8 cellular contexts compared by ENCODE assay signal in the genomic region with DNA sequence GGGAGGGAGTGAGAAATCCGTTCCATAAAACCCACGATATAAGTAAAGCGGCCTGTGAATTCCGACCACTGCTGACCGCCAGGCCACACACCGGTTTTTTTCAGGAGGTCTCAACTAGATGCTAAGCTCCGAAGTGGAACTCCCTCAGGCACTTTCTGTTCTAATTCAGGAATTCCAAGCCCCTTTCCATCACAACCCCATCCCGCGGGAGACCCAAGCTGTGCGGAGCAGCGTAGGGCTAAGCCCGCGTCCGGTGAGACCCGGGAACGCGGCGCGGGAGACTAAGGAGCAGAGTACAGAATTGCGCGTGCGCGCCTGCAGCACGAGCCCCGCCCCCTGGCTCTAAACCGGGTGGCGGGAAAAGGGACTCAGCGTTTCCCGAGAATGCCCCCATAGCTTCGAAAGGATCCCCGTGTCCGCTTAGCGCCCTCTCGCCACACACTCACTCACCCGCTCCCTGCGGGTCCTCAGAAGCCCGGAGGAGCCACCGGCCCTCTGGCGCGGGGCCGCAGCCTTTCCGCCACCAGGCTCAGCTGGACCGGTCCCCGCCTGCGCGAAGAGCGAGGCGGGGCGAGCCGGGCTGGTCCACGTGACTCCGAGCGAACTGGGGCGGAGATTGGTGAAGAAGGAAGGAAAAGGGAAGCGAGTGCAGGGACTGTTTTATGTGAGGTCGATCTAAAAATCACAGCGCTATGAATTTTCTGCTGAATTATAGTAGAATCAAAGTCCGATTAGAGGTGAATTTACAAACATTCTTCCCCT.
DNase-seq lines count a peak whose midpoint lies in the region; ATAC-seq and TF ChIP-seq lines count a peak whose summit lies in the region.

A gene with protein sequence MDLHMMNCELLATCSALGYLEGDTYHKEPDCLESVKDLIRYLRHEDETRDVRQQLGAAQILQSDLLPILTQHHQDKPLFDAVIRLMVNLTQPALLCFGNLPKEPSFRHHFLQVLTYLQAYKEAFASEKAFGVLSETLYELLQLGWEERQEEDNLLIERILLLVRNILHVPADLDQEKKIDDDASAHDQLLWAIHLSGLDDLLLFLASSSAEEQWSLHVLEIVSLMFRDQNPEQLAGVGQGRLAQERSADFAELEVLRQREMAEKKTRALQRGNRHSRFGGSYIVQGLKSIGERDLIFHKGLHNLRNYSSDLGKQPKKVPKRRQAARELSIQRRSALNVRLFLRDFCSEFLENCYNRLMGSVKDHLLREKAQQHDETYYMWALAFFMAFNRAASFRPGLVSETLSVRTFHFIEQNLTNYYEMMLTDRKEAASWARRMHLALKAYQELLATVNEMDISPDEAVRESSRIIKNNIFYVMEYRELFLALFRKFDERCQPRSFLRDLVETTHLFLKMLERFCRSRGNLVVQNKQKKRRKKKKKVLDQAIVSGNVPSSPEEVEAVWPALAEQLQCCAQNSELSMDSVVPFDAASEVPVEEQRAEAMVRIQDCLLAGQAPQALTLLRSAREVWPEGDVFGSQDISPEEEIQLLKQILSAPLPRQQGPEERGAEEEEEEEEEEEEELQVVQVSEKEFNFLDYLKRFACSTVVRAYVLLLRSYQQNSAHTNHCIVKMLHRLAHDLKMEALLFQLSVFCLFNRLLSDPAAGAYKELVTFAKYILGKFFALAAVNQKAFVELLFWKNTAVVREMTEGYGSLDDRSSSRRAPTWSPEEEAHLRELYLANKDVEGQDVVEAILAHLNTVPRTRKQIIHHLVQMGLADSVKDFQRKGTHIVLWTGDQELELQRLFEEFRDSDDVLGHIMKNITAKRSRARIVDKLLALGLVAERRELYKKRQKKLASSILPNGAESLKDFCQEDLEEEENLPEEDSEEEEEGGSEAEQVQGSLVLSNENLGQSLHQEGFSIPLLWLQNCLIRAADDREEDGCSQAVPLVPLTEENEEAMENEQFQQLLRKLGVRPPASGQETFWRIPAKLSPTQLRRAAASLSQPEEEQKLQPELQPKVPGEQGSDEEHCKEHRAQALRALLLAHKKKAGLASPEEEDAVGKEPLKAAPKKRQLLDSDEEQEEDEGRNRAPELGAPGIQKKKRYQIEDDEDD (minus strand): TSS at position 567 of the 762 bp plus-strand sequence. CDS start 15,256 bp downstream, outside the sequence.

- ATAC-seq in GM18519 (IDR thresholded peaks at IDR 0.05; ENCODE audit: low FRiP score, unreplicated experiment) (peak; percentile 73), HG03060 (IDR thresholded peaks at IDR 0.05; ENCODE audit: low read depth, unreplicated experiment) (peak; percentile 71)

- peak within 1 kb of the TSS; percentile 69 for H3K4me3 ChIP-seq in iPS-11a (ENCODE audit: low read depth, low read length)
- H3K4me3 ChIP-seq in skeletal muscle cell (ENCODE audit: low read depth, low read length), result peak within 1 kb of the TSS; percentile 82

- peak within 1 kb of the TSS; percentile 90 for H3K27ac ChIP-seq in 22Rv1

- peak; percentile 20 for TF ChIP-seq CTCF in 22Rv1 (IDR thresholded peaks at IDR 0.05)

- DNase-seq in NCI-H2107 treated with DMSO at 0.1 percent for 48 hours (lab: John Stamatoyannopoulos, UW; ENCODE audit: unreplicated experiment), result peak; percentile 86
- DNase-seq in UCSD-AML1 (lab: John Stamatoyannopoulos, UW; ENCODE audit: unreplicated experiment), result peak; percentile 94
- DNase-seq in brain pericyte (ENCODE audit: low read depth, low spot score), result peak; percentile 70
- DNase-seq in skeletal muscle cell (ENCODE audit: low read depth), result peak; percentile 50

Comparison
In these comparisons a context has a peak if more than half of its experiments do, and no peak if none do; other contexts are left out.
1. Peak in every context shown above with its lines: DNase-seq, ATAC-seq, H3K4me3 ChIP-seq and H3K27ac ChIP-seq.